1 cellular context compared by ENCODE assay signal in genomic region chr2:85354286-85355072, GRCh38.
TF ChIP-seq lines count a peak whose summit lies in the region.

ELMOD3 (plus strand) TSS chr2:85354769; CDS start chr2:85357199, 2,430 bp downstream.
RETSAT (minus strand) TSS chr2:85354528; CDS start chr2:85354507, 21 bp downstream.

TF ChIP-seq in HepG2, 621 proteins besides CTCF, POLR2A, EP300 and RAD21 (continued from another document and continues in another):
- peak; percentile 81; the same call in 1 of the 2 replicates for TF ChIP-seq CAMTA2 (CRISPR knock-in tag; IDR thresholded peaks at IDR 0.05; ENCODE audit: borderline replicate concordance)
- peak; percentile 94 for TF ChIP-seq RBFOX2 (IDR thresholded peaks at IDR 0.05; ENCODE audit: low read depth, low read length)
- peak; percentile 81 for TF ChIP-seq ZNF407 (CRISPR knock-in tag; IDR thresholded peaks at IDR 0.05; ENCODE audit: not compliant biosample characterization)
- TF ChIP-seq CEBPZ (IDR thresholded peaks at IDR 0.05; ENCODE audit: low read length): no peak
- TF ChIP-seq ZFP82 (CRISPR knock-in tag; IDR thresholded peaks at IDR 0.05; ENCODE audit: borderline replicate concordance): peak; percentile 29; the same call in 1 of the 2 replicates
- peak; percentile 94 for TF ChIP-seq TMF1 (CRISPR knock-in tag; IDR thresholded peaks at IDR 0.05; ENCODE audit: low read depth)
- TF ChIP-seq ZNF580 (CRISPR knock-in tag; IDR thresholded peaks at IDR 0.05; ENCODE audit: borderline replicate concordance, low read depth): peak; percentile 98; the same call in 1 of the 2 replicates
- no peak for TF ChIP-seq RBM22 (optimal IDR thresholded peaks at IDR 0.05; ENCODE audit: low read length)
- TF ChIP-seq HNRNPUL1 (IDR thresholded peaks at IDR 0.05; ENCODE audit: low read depth, low read length): peak; percentile 93
- TF ChIP-seq KDM4B (CRISPR knock-in tag; IDR thresholded peaks at IDR 0.05): peak; percentile 75; the same call in 1 of the 2 replicates
- peak; percentile 77; the same call in 1 of the 2 replicates for TF ChIP-seq TFAP4 (IDR thresholded peaks at IDR 0.05; ENCODE audit: borderline replicate concordance, low read depth)
- TF ChIP-seq HMG20A (CRISPR knock-in tag; IDR thresholded peaks at IDR 0.05; ENCODE audit: borderline replicate concordance): peak; percentile 36; the same call in 1 of the 2 replicates
- TF ChIP-seq ZBTB34 (CRISPR knock-in tag; IDR thresholded peaks at IDR 0.05): peak; percentile 29; the same call in 1 of the 2 replicates
- no peak for TF ChIP-seq HBP1 (CRISPR knock-in tag; IDR thresholded peaks at IDR 0.05; ENCODE audit: low read depth)
- peak; percentile 76 for TF ChIP-seq SP5 (CRISPR knock-in tag; IDR thresholded peaks at IDR 0.05; ENCODE audit: borderline replicate concordance, low read depth)
- TF ChIP-seq U2AF1 (optimal IDR thresholded peaks at IDR 0.05; ENCODE audit: low read depth, low read length): peak; percentile 95
- no peak for TF ChIP-seq HNRNPH1 (optimal IDR thresholded peaks at IDR 0.05; ENCODE audit: low read depth, low read length)
- peak; percentile 64; the same call in 1 of the 2 replicates for TF ChIP-seq HHEX (CRISPR knock-in tag; IDR thresholded peaks at IDR 0.05)
- no peak; the same call in 1 of the 2 replicates for TF ChIP-seq ZNF780A (CRISPR knock-in tag; IDR thresholded peaks at IDR 0.05)
- TF ChIP-seq ZNF280B (CRISPR knock-in tag; IDR thresholded peaks at IDR 0.05; ENCODE audit: borderline replicate concordance): peak; percentile 63; the same call in 1 of the 2 replicates
- TF ChIP-seq ZNF703 (CRISPR knock-in tag; IDR thresholded peaks at IDR 0.05; ENCODE audit: borderline replicate concordance): peak; percentile 58; the same call in 1 of the 2 replicates
- TF ChIP-seq CENPBD1 (CRISPR knock-in tag; IDR thresholded peaks at IDR 0.05; ENCODE audit: borderline replicate concordance, low read depth): peak; percentile 96
- TF ChIP-seq NR2F2 (IDR thresholded peaks at IDR 0.05; ENCODE audit: borderline replicate concordance, low read depth): 0 out of 2 replicates have a peak, but pooled peaks have one; percentile 12
- TF ChIP-seq ELF4 (CRISPR knock-in tag; IDR thresholded peaks at IDR 0.05; ENCODE audit: borderline replicate concordance): peak; percentile 97
- 0 out of 2 replicates have a peak, but pooled peaks have one; percentile 53 for TF ChIP-seq ZNF160 (CRISPR knock-in tag; IDR thresholded peaks at IDR 0.05)
- TF ChIP-seq ZNF557 (CRISPR knock-in tag; IDR thresholded peaks at IDR 0.05): peak; percentile 90; the same call in 1 of the 2 replicates
- TF ChIP-seq ZNF652 (CRISPR knock-in tag; IDR thresholded peaks at IDR 0.05; ENCODE audit: borderline replicate concordance, low read depth): no peak
- no peak for TF ChIP-seq ZNF7 (CRISPR knock-in tag; IDR thresholded peaks at IDR 0.05)
- peak; percentile 68; the same call in 1 of the 2 replicates for TF ChIP-seq ZNF224 (CRISPR knock-in tag; IDR thresholded peaks at IDR 0.05)
- no peak for TF ChIP-seq NR1H2 (CRISPR knock-in tag; IDR thresholded peaks at IDR 0.05; ENCODE audit: borderline replicate concordance, low read depth)
- no peak; the same call in 1 of the 2 replicates for TF ChIP-seq ZKSCAN1 (IDR thresholded peaks at IDR 0.05; ENCODE audit: low read length)
- TF ChIP-seq NFE2 (CRISPR knock-in tag; IDR thresholded peaks at IDR 0.05): no peak
- peak; percentile 28; the same call in 1 of the 2 replicates for TF ChIP-seq ZNF33A (CRISPR knock-in tag; IDR thresholded peaks at IDR 0.05; ENCODE audit: borderline replicate concordance)
- peak; percentile 91 for TF ChIP-seq ZSCAN9 (CRISPR knock-in tag; IDR thresholded peaks at IDR 0.05; ENCODE audit: borderline replicate concordance)
- no peak for TF ChIP-seq ZNF567 (CRISPR knock-in tag; IDR thresholded peaks at IDR 0.05; ENCODE audit: borderline replicate concordance)
- TF ChIP-seq CBFB (CRISPR knock-in tag; IDR thresholded peaks at IDR 0.05): peak; percentile 96
- TF ChIP-seq ATF3 (CRISPR knock-in tag; IDR thresholded peaks at IDR 0.05): peak; percentile 5; the same call in 1 of the 2 replicates
- peak; percentile 95 for TF ChIP-seq IKZF5 (CRISPR knock-in tag; IDR thresholded peaks at IDR 0.05)
- peak; percentile 34; the same call in 1 of the 2 replicates for TF ChIP-seq SNAPC2 (CRISPR knock-in tag; IDR thresholded peaks at IDR 0.05)
- TF ChIP-seq BRD4 (CRISPR knock-in tag; IDR thresholded peaks at IDR 0.05): 0 out of 2 replicates have a peak, but pooled peaks have one; percentile 87
- TF ChIP-seq ZNF891 (CRISPR knock-in tag; IDR thresholded peaks at IDR 0.05): peak; percentile 57; the same call in 1 of the 2 replicates
- peak; percentile 89 for TF ChIP-seq MEIS1 (CRISPR knock-in tag; IDR thresholded peaks at IDR 0.05; ENCODE audit: borderline replicate concordance)
